ENCODE assay signal across 7 cellular contexts in genomic region chr2:127386246-127386645, GRCh38. TPM values are rescaled to one million over a fixed set of nuclear protein-coding genes. Genes with fewer than 3 reads are reported as not detected.
DNase-seq lines count a peak whose midpoint lies in the region; ATAC-seq and TF ChIP-seq lines count a peak whose summit lies in the region.

No MANE protein-coding gene starts in this region.

- TF ChIP-seq POLR2A in lower leg skin (IDR thresholded peaks at IDR 0.05): no peak

- ATAC-seq in T-cell (replicated peaks in 1 of 4): no peak

- H3K4me3 ChIP-seq in fibroblast of the aortic adventitia (ENCODE audit: low read depth, low read length): peak overlapping the region; percentile 73
- H3K4me3 ChIP-seq in skin epidermis: peak overlapping the region; percentile 65 to 94 (median 92)
- no peak overlapping the region for H3K4me3 ChIP-seq in lower leg skin (ENCODE audit: low read depth, poor library complexity, severe bottlenecking)

- TF ChIP-seq CTCF in HFFc6 (IDR thresholded peaks at IDR 0.05) (no peak), fibroblast of the aortic adventitia (IDR thresholded peaks at IDR 0.05; ENCODE audit: insufficient read depth, low read length) (no peak), lower leg skin (IDR thresholded peaks at IDR 0.05) (no peak)

- WGBS in lower leg skin, 2 donors: 32 to 35% methylated on average over 4 of the region's 4 CpGs

- H3K36me3 Mint-ChIP-seq in HFFc6 (ENCODE audit: low read depth) (no peaks in the 10 kb centered on the region; the same call in 1 of the 2 replicates), T-cell (peaks cover 17% of the 10 kb centered on the region)

- H3K27ac Mint-ChIP-seq in HFFc6: peak overlapping the region; percentile 80
- peak overlapping the region; percentile 84 to 95 for H3K27ac Mint-ChIP-seq in T-cell

- H3K4me1 Mint-ChIP-seq in HFFc6 (ENCODE audit: low read depth): peaks cover 59% of the 10 kb centered on the region
- H3K4me1 Mint-ChIP-seq in T-cell: peaks cover 78 to 84% (median 79%) of the 10 kb centered on the region in 3 donors

- POLR2A ChIA-PET in T-cell (lab: Charles Lee): interaction anchor here (0.5 to 1.5 kb wide), 7 partner anchors 8 to 706 kb away, joined by 3 to 6 read pairs (median 3); no protein-coding TSS in a partner anchor

- DNase-seq in HFFc6 (no peak), T-cell (no peak), fibroblast of the aortic adventitia (ENCODE audit: low read depth) (peak; percentile 40), AG08395 (ENCODE audit: low spot score) (no peak), COLO829 (ENCODE audit: low spot score) (no peak), lower leg skin (ENCODE audit: low spot score in 2 of 2) (no peak)

- H3K27me3 Mint-ChIP-seq in HFFc6 (ENCODE audit: insufficient read depth) (peaks cover 3% of the 10 kb centered on the region), T-cell (no peaks in the 10 kb centered on the region)

- CTCF ChIA-PET in T-cell (lab: Charles Lee): interaction anchor here in 1 of 2 donors (0.6 to 1.3 kb wide), 2 partner anchors 8 to 25 kb away, joined by 3 to 4 read pairs; no protein-coding TSS in a partner anchor

- H3K4me3 Mint-ChIP-seq in HFFc6 (peak overlapping the region; percentile 94), T-cell (peak overlapping the region; percentile 86 to 91 (median 88))

- peak overlapping the region in 9 of 21 experiments; percentile 99 to 100 (median 100) for H3K27ac ChIP-seq in skin epidermis

- intact Hi-C loops in lower leg skin (cut with DNase I; ENCODE audit: low total_unique reads): no loop called here

- H3K9me3 Mint-ChIP-seq in HFFc6 (no peaks in the 10 kb centered on the region), T-cell (no peaks in the 10 kb centered on the region)

RNA-seq across cellular contexts. Expression of gene MAP3K2, which starts 1.5 kb away (rescaled TPM):
- total RNA-seq in HFFc6 (2021; fragmentation: NEBNext Ultra II Directional; extraction: Animal tissue kit (Norgen Biotek cat#: 25700)): 10 to 100 TPM; 38.5 to 44.2 (median 40.1) TPM
- total RNA-seq in T-cell: 10 to 100 TPM; 81.6 to 89.1 (median 83.2) TPM
- 22.0 and 41.6 TPM in 2 replicates for total RNA-seq in fibroblast of the aortic adventitia (ENCODE audit: low replicate concordance)
- 10 to 100 TPM; 58.9 to 68.5 (median 63.0) TPM for total RNA-seq in lower leg skin

RNA-seq across cellular contexts. Expression of gene PROC, which starts 32.0 kb away (rescaled TPM):
- not detected for total RNA-seq in HFFc6 (2021; fragmentation: NEBNext Ultra II Directional; extraction: Animal tissue kit (Norgen Biotek cat#: 25700))
- under 1 TPM in 3 of 5 donors, not detected in 2; 0.20 to 0.76 (median 0.49) TPM for total RNA-seq in T-cell
- total RNA-seq in fibroblast of the aortic adventitia (ENCODE audit: low replicate concordance): not detected in 2 replicates
- total RNA-seq in lower leg skin: not detected
